ENCODE assay signal across 20 cellular contexts in the genomic region with DNA sequence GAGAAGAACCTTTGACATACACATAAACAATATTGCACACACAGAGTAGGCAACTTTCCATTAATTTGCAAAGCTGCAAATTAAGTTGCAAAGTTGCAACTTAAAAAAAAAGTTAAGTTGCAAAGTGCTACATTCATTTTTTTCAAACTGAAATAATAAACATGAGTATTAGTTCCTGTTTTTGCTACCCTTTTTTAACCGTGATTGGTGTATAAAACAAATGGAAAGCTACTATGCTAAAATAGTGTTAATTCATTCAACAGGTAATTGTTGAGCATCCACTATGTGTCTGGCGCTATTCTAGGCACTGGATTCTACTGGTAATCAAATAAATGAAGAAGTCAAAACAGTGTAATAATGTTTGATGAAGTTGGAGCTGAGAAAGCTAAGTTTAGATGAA.
"Had no signal": no experiment of that assay in that cellular context is flagged by ENCODE, and none has a peak within 500 bp of the region (broad histone marks: within the 10 kb centered on the region; RNA-seq: fewer than 3 reads in every experiment).

No MANE protein-coding gene starts in this region.

- H3K9me3 ChIP-seq: body of pancreas, heart left ventricle, ovary, prostate gland, upper lobe of left lung had no signal

- H3K9me3 Mint-ChIP-seq: activated T-helper 2 cell treated with anti-CD3 and anti-CD28 coated beads, Interferon-gamma antibody, Interleukin-2, Interleukin-4, amounts not matched to agents 10 μg/mL and 5 μg/mL and 100 μg/mL, durations not matched to agents 14 hours and 24 hours and 36 hours; dendritic cell treated with granulocyte-macrophage colony-stimulating factor and Interleukin-4, amounts not matched to agents 40 ng/mL and 50 ng/mL, for 4 days; naive thymus-derived CD8-positive, alpha-beta T cell had no signal

- H3K27me3 Mint-ChIP-seq: dendritic cell treated with granulocyte-macrophage colony-stimulating factor and Interleukin-4, amounts not matched to agents 40 ng/mL and 50 ng/mL, for 4 days; naive thymus-derived CD8-positive, alpha-beta T cell had no signal

- DNase-seq: activated CD4-positive, alpha-beta T cell treated with anti-CD3 and anti-CD28 coated beads for 1 hour; activated naive CD4-positive, alpha-beta T cell; activated T-cell treated with anti-CD3 and anti-CD28 coated beads, Interleukin-2, amount 50 U/mL, for 1 hour; anterior cingulate cortex; body of pancreas; effector CD4-positive, alpha-beta T cell; heart left ventricle; left colon; naive thymus-derived CD8-positive, alpha-beta T cell; ovary; stimulated activated CD4-positive, alpha-beta T cell treated with anti-CD3 and anti-CD28 coated beads, Interleukin-2, amount 100 ng/mL, for 48 hours; stimulated activated CD8-positive, alpha-beta memory T cell treated with anti-CD3 and anti-CD28 coated beads, Interleukin-4, amount 100 ng/mL, for 48 hours; stimulated activated naive CD4-positive, alpha-beta T cell treated with Interleukin-2 at 50 U/mL for 16 hours; T-helper 2 cell; upper lobe of left lung had no signal

- H3K4me3 Mint-ChIP-seq: dendritic cell treated with granulocyte-macrophage colony-stimulating factor and Interleukin-4, amounts not matched to agents 40 ng/mL and 50 ng/mL, for 4 days had no signal

- H3K27ac ChIP-seq: body of pancreas, cardiac muscle cell, heart left ventricle, ovary, prostate gland, upper lobe of left lung, VCaP had no signal

- H3K27ac Mint-ChIP-seq: dendritic cell treated with granulocyte-macrophage colony-stimulating factor and Interleukin-4, amounts not matched to agents 40 ng/mL and 50 ng/mL, for 4 days had no signal

- H3K4me3 ChIP-seq: body of pancreas, cardiac muscle cell, heart left ventricle, ovary, prostate gland, upper lobe of left lung had no signal

- H3K4me1 ChIP-seq: prostate gland had no signal

- H3K27me3 ChIP-seq: body of pancreas, cardiac muscle cell, heart left ventricle, ovary, upper lobe of left lung had no signal

- H3K36me3 ChIP-seq: ovary, prostate gland had no signal

- ATAC-seq: body of pancreas; heart left ventricle; left colon; naive thymus-derived CD8-positive, alpha-beta T cell had no signal
